In the genomic region with DNA sequence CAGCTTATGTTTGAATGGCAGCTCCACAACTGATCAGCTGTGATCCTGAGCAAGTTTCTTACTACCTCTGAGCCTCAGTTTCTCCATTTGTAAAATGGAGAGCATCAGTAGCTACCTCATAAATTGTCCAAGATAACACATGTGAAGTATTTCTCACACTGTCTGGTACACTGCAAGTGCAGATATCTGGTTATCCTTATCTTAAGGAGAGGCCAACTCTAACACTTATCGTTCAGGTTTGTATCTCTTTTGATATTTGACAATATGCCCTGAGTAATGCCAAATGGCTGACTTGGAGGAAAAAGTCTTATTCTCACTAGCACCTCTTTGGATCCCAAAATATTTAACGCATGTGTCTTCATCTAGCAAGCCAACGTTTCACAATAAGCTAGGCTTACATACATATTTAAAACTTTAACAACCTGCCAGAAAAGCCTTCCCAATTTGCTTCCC, we compare ENCODE assay signal across 9 cellular contexts. TPM values are rescaled to one million over a fixed set of nuclear protein-coding genes. Genes with fewer than 3 reads are reported as not detected.
DNase-seq lines count a peak whose midpoint lies in the region; ATAC-seq and TF ChIP-seq lines count a peak whose summit lies in the region.
"Had no signal": no experiment of that assay in that cellular context is flagged by ENCODE, and none has a peak within 500 bp of the region (broad histone marks: within the 10 kb centered on the region; RNA-seq: fewer than 3 reads in every experiment).

No MANE protein-coding gene starts in this region.

- TF ChIP-seq POLR2A in uterus (IDR thresholded peaks at IDR 0.05) = no peak

- ATAC-seq in GM21528 (IDR thresholded peaks at IDR 0.05; ENCODE audit: low FRiP score, unreplicated experiment) = no peak
- ATAC-seq in stimulated activated effector memory CD8-positive, alpha-beta T cell treated with anti-CD3 and anti-CD28 coated beads, Interleukin-12 subunit alpha, Interleukin-12 subunit beta, amount 100 ng/mL, for 72 hours = no peak
- ATAC-seq: naive thymus-derived CD4-positive, alpha-beta T cell had no signal

- H3K4me1 Mint-ChIP-seq in endodermal cell (peaks cover 45% of the 10 kb centered on the region), nephron (peaks cover 67% of the 10 kb centered on the region)
- H3K4me1 Mint-ChIP-seq in activated CD4-positive, alpha-beta T cell treated with anti-CD3 and anti-CD28 coated beads, Interleukin-2, amount 10 ng/mL, durations not matched to agents 24 days and 14 days = peaks cover 32% of the 10 kb centered on the region
- peaks cover 40% of the 10 kb centered on the region for H3K4me1 Mint-ChIP-seq in stimulated activated effector memory CD8-positive, alpha-beta T cell treated with anti-CD3 and anti-CD28 coated beads, Interleukin-12 subunit alpha, Interleukin-12 subunit beta, amount 100 ng/mL, for 72 hours

- no peak overlapping the region for H3K9ac ChIP-seq in endodermal cell (ENCODE audit: extremely low read depth, low read length, poor library complexity, severe bottlenecking)

- intact Hi-C loops in uterus (cut with DNase I; ENCODE audit: low total_unique reads) = no loop called here
- intact Hi-C loops in activated CD4-positive, alpha-beta T cell treated with anti-CD3 and anti-CD28 coated beads, Interleukin-2, amount 10 ng/mL, durations not matched to agents 24 days and 14 days (cut with micrococcal nuclease) = no loop called here

- H3K27me3 Mint-ChIP-seq in endodermal cell (ENCODE audit: insufficient read depth) = peaks cover 36% of the 10 kb centered on the region
- no peaks in the 10 kb centered on the region for H3K27me3 Mint-ChIP-seq in nephron (ENCODE audit: low read depth)
- no peaks in the 10 kb centered on the region for H3K27me3 Mint-ChIP-seq in activated CD4-positive, alpha-beta T cell treated with anti-CD3 and anti-CD28 coated beads, Interleukin-2, amount 10 ng/mL, durations not matched to agents 24 days and 14 days
- H3K27me3 Mint-ChIP-seq: naive thymus-derived CD4-positive, alpha-beta T cell had no signal

- no peak for DNase-seq in SJCRH30
- DNase-seq in endodermal cell = no peak
- DNase-seq in uterus = no peak
- no peak for DNase-seq in activated CD4-positive, alpha-beta T cell treated with anti-CD3 and anti-CD28 coated beads, Interleukin-2, amount 10 ng/mL, durations not matched to agents 24 days and 14 days
- DNase-seq in stimulated activated effector memory CD8-positive, alpha-beta T cell treated with anti-CD3 and anti-CD28 coated beads, Interleukin-12 subunit alpha, Interleukin-12 subunit beta, amount 100 ng/mL, for 72 hours (ENCODE audit: low spot score in 2 of 2) = no peak
- DNase-seq: naive thymus-derived CD4-positive, alpha-beta T cell; NCI-H1694 treated with DMSO at 0.1 percent for 48 hours had no signal

- H3K27ac Mint-ChIP-seq in endodermal cell = peak overlapping the region; percentile 85
- peak overlapping the region; percentile 95 to 99 (median 98) for H3K27ac Mint-ChIP-seq in nephron
- no peak overlapping the region for H3K27ac Mint-ChIP-seq in activated CD4-positive, alpha-beta T cell treated with anti-CD3 and anti-CD28 coated beads, Interleukin-2, amount 10 ng/mL, durations not matched to agents 24 days and 14 days
- no peak overlapping the region for H3K27ac Mint-ChIP-seq in stimulated activated effector memory CD8-positive, alpha-beta T cell treated with anti-CD3 and anti-CD28 coated beads, Interleukin-12 subunit alpha, Interleukin-12 subunit beta, amount 100 ng/mL, for 72 hours

- H3K9me3 ChIP-seq in SJCRH30 (replicated peaks) (no peaks in the 10 kb centered on the region), endodermal cell (ENCODE audit: control insufficient read depth, low read length) (no peaks in the 10 kb centered on the region), uterus (no peaks in the 10 kb centered on the region)

- 91 to 95% methylated on average over 2 to 3 of the region's 3 CpGs for WGBS in endodermal cell (ENCODE audit: insufficient coverage in 1 of 2, insufficient read length in 1 of 2), 2 experiments

- TF ChIP-seq CTCF in endodermal cell (conservative IDR thresholded peaks at IDR 0.05) (no peak), nephron (IDR thresholded peaks at IDR 0.05; ENCODE audit: unreplicated experiment in 3 of 3) (no peak), uterus (IDR thresholded peaks at IDR 0.05) (no peak)

- H3K4me3 Mint-ChIP-seq in endodermal cell = no peak overlapping the region
- no peak overlapping the region for H3K4me3 Mint-ChIP-seq in nephron
- no peak overlapping the region for H3K4me3 Mint-ChIP-seq in activated CD4-positive, alpha-beta T cell treated with anti-CD3 and anti-CD28 coated beads, Interleukin-2, amount 10 ng/mL, durations not matched to agents 24 days and 14 days
- H3K4me3 Mint-ChIP-seq in stimulated activated effector memory CD8-positive, alpha-beta T cell treated with anti-CD3 and anti-CD28 coated beads, Interleukin-12 subunit alpha, Interleukin-12 subunit beta, amount 100 ng/mL, for 72 hours = no peak overlapping the region

- H3K4me1 ChIP-seq in SJCRH30 (peaks cover 46% of the 10 kb centered on the region), endodermal cell (ENCODE audit: control insufficient read depth, insufficient read depth, low read length) (peaks cover 18% of the 10 kb centered on the region), uterus (peaks cover 16% of the 10 kb centered on the region in 2 donors)

- H3K4me3 ChIP-seq in SJCRH30 (no peak overlapping the region), endodermal cell (ENCODE audit: low read length) (no peak overlapping the region), uterus (peak overlapping the region; percentile 67 to 93)

- H3K27ac ChIP-seq in SJCRH30 (peak overlapping the region; percentile 79), endodermal cell (ENCODE audit: low read depth, low read length) (peak overlapping the region; percentile 86), uterus (peak overlapping the region; percentile 97 to 99)

- H3K36me3 Mint-ChIP-seq in endodermal cell (ENCODE audit: low read depth) (no peaks in the 10 kb centered on the region), nephron (ENCODE audit: low read depth) (no peaks in the 10 kb centered on the region)
- peaks cover 11% of the 10 kb centered on the region for H3K36me3 Mint-ChIP-seq in activated CD4-positive, alpha-beta T cell treated with anti-CD3 and anti-CD28 coated beads, Interleukin-2, amount 10 ng/mL, durations not matched to agents 24 days and 14 days (ENCODE audit: low read depth)
- H3K36me3 Mint-ChIP-seq in stimulated activated effector memory CD8-positive, alpha-beta T cell treated with anti-CD3 and anti-CD28 coated beads, Interleukin-12 subunit alpha, Interleukin-12 subunit beta, amount 100 ng/mL, for 72 hours = peaks cover 5% of the 10 kb centered on the region

- H3K27me3 ChIP-seq in SJCRH30 = no peaks in the 10 kb centered on the region
- no peaks in the 10 kb centered on the region for H3K27me3 ChIP-seq in endodermal cell (ENCODE audit: control insufficient read depth, insufficient read depth, low read length, poor library complexity, severe bottlenecking)
- H3K27me3 ChIP-seq in uterus = no peaks in the 10 kb centered on the region

- H3K9me3 Mint-ChIP-seq in endodermal cell (no peaks in the 10 kb centered on the region), nephron (no peaks in the 10 kb centered on the region)
- no peaks in the 10 kb centered on the region for H3K9me3 Mint-ChIP-seq in activated CD4-positive, alpha-beta T cell treated with anti-CD3 and anti-CD28 coated beads, Interleukin-2, amount 10 ng/mL, durations not matched to agents 24 days and 14 days
- no peaks in the 10 kb centered on the region for H3K9me3 Mint-ChIP-seq in stimulated activated effector memory CD8-positive, alpha-beta T cell treated with anti-CD3 and anti-CD28 coated beads, Interleukin-12 subunit alpha, Interleukin-12 subunit beta, amount 100 ng/mL, for 72 hours
- H3K9me3 Mint-ChIP-seq: naive thymus-derived CD4-positive, alpha-beta T cell had no signal

- no peaks in the 10 kb centered on the region for H3K36me3 ChIP-seq in SJCRH30
- no peaks in the 10 kb centered on the region for H3K36me3 ChIP-seq in endodermal cell (ENCODE audit: control insufficient read depth, insufficient read depth, low read length)
- H3K36me3 ChIP-seq in uterus = no peaks in the 10 kb centered on the region

RNA-seq across cellular contexts. Expression of a gene that starts 2.7 kb away (rescaled TPM):
- 80.6 and 84.6 TPM in 2 replicates for total RNA-seq in SJCRH30 (2014; rRNA removed; shearing (Covaris generic))
- total RNA-seq in endodermal cell (10 to 100 TPM; 16.1 to 17.7 TPM), uterus (1,000 to 10,000 TPM in 3 of 4 donors, 100 to 1,000 TPM in 1; 913 to 2,516 (median 1,349) TPM)
- 16.1 TPM for polyA plus RNA-seq in endodermal cell (2013, experiment 1 of 2)
- 21.3 TPM for polyA plus RNA-seq in endodermal cell (2013, experiment 2 of 2)
- total RNA-seq in activated CD4-positive, alpha-beta T cell treated with anti-CD3 and anti-CD28 coated beads, Interleukin-2, amount 10 ng/mL, durations not matched to agents 24 days and 14 days = 59.0 and 60.6 TPM in 2 replicates

RNA-seq across cellular contexts. Expression of a gene that starts 34.7 kb away (rescaled TPM):
- 63.8 and 68.2 TPM in 2 replicates for total RNA-seq in SJCRH30 (2014; rRNA removed; shearing (Covaris generic))
- 10 to 100 TPM; 42.2 to 62.5 TPM for total RNA-seq in endodermal cell
- 25.8 TPM for polyA plus RNA-seq in endodermal cell (2013, experiment 1 of 2)
- 23.3 TPM for polyA plus RNA-seq in endodermal cell (2013, experiment 2 of 2)
- 10 to 100 TPM; 25.1 to 86.1 (median 58.5) TPM for total RNA-seq in uterus
- 0.40 and 1.1 TPM in 2 replicates for total RNA-seq in activated CD4-positive, alpha-beta T cell treated with anti-CD3 and anti-CD28 coated beads, Interleukin-2, amount 10 ng/mL, durations not matched to agents 24 days and 14 days

RNA-seq across cellular contexts. Expression of a gene that starts 35.2 kb away (rescaled TPM):
- 30.8 and 33.9 TPM in 2 replicates for total RNA-seq in SJCRH30 (2014; rRNA removed; shearing (Covaris generic))
- total RNA-seq in endodermal cell (10 to 100 TPM in 1 of 2 donors, 1 to 10 TPM in 1; 9.6 to 15.8 TPM), uterus (10 to 100 TPM; 14.4 to 80.2 (median 43.7) TPM)
- polyA plus RNA-seq in endodermal cell (2013, experiment 1 of 2) = 26.6 TPM
- 25.3 TPM for polyA plus RNA-seq in endodermal cell (2013, experiment 2 of 2)
- total RNA-seq in activated CD4-positive, alpha-beta T cell treated with anti-CD3 and anti-CD28 coated beads, Interleukin-2, amount 10 ng/mL, durations not matched to agents 24 days and 14 days = 11.7 and 12.0 TPM in 2 replicates

Comparison
In these comparisons a context has a peak if more than half of its experiments do, and no peak if none do; other contexts are left out.
1. H3K4me3 ChIP-seq: peak in uterus (2 of 2); none in SJCRH30 (single experiment) and endodermal cell (single experiment).
2. H3K27ac Mint-ChIP-seq: peak in endodermal cell (single experiment) and nephron (3 of 3); none in activated CD4-positive, alpha-beta T cell treated with anti-CD3 and anti-CD28 coated beads, Interleukin-2, amount 10 ng/mL, durations not matched to agents 24 days and 14 days (single experiment) and stimulated activated effector memory CD8-positive, alpha-beta T cell treated with anti-CD3 and anti-CD28 coated beads, Interleukin-12 subunit alpha, Interleukin-12 subunit beta, amount 100 ng/mL, for 72 hours (single experiment).
3. RNA of a gene that starts 2.7 kb away (total RNA-seq): 913 to 2,516 TPM in uterus; 80.6 to 84.6 TPM in SJCRH30, 59.0 to 60.6 TPM in activated CD4-positive, alpha-beta T cell treated with anti-CD3 and anti-CD28 coated beads, Interleukin-2, amount 10 ng/mL, durations not matched to agents 24 days and 14 days and 16.1 to 17.7 TPM in endodermal cell; every median in the first group is over 10 times any median in the second.
4. RNA of a gene that starts 34.7 kb away (total RNA-seq): 25.1 to 86.1 TPM in uterus, 63.8 to 68.2 TPM in SJCRH30 and 42.2 to 62.5 TPM in endodermal cell; 0.40 to 1.1 TPM in activated CD4-positive, alpha-beta T cell treated with anti-CD3 and anti-CD28 coated beads, Interleukin-2, amount 10 ng/mL, durations not matched to agents 24 days and 14 days; every median in the first group is over 10 times any median in the second.
5. Peak in every context shown above with its lines, with median percentiles within 50 percentile points of each other: H3K27ac ChIP-seq.